Comparison of ENCODE assay signal across 16 cellular contexts in genomic region chr15:71562251-71562650, GRCh38.
"Had no signal": no experiment of that assay in that cellular context is flagged by ENCODE, and none has a peak within 500 bp of the region (broad histone marks: within the 10 kb centered on the region; RNA-seq: fewer than 3 reads in every experiment).

No MANE protein-coding gene starts in this region.

- DNase-seq: activated CD4-positive, alpha-beta memory T cell treated with anti-CD3 and anti-CD28 coated beads for 36 hours; activated CD4-positive, alpha-beta T cell treated with anti-CD3 and anti-CD28 coated beads for 1 hour; activated gamma-delta T cell treated with Interleukin-2 at 50 U/mL for 16 hours; activated naive CD8-positive, alpha-beta T cell treated with anti-CD3 and anti-CD28 coated beads for 36 hours; activated T-cell treated with anti-CD3 and anti-CD28 coated beads, Interleukin-2, amount 50 U/mL, for 72 hours; caudate nucleus; cortex of kidney; effector CD8-positive, alpha-beta T cell; mucosa of descending colon; stimulated activated CD4-positive, alpha-beta T cell treated with anti-CD3 and anti-CD28 coated beads, Interleukin-4, amount 100 ng/mL, for 1 hour; stimulated activated CD8-positive, alpha-beta memory T cell treated with anti-CD3 and anti-CD28 coated beads, Interleukin-4, amount 100 ng/mL, for 48 hours; stimulated activated naive CD8-positive, alpha-beta T cell treated with anti-CD3 and anti-CD28 coated beads, Interleukin-15, amount 100 ng/mL, for 72 hours; SW 1271 had no signal

- H3K4me3 Mint-ChIP-seq: activated CD4-positive, alpha-beta memory T cell treated with anti-CD3 and anti-CD28 coated beads for 36 hours; activated naive CD8-positive, alpha-beta T cell treated with anti-CD3 and anti-CD28 coated beads for 36 hours; activated T-cell treated with anti-CD3 and anti-CD28 coated beads, Interleukin-2, amount 50 U/mL, for 72 hours; natural killer cell treated with Interleukin-12 subunit alpha and Interleukin-12 subunit beta and Interleukin-15 and Interleukin-18, amount 100 ng/mL, for 72 hours; stimulated activated naive CD8-positive, alpha-beta T cell treated with anti-CD3 and anti-CD28 coated beads, Interleukin-15, amount 100 ng/mL, for 72 hours; T-helper 2 cell treated with Interferon-gamma antibody and Interleukin-4, amounts not matched to agents 5 μg/mL and 100 μg/mL, for 36 hours had no signal

- H3K27ac Mint-ChIP-seq: activated CD4-positive, alpha-beta memory T cell treated with anti-CD3 and anti-CD28 coated beads for 36 hours; activated naive CD8-positive, alpha-beta T cell treated with anti-CD3 and anti-CD28 coated beads for 36 hours; activated T-cell treated with anti-CD3 and anti-CD28 coated beads, Interleukin-2, amount 50 U/mL, for 72 hours; natural killer cell treated with Interleukin-12 subunit alpha and Interleukin-12 subunit beta and Interleukin-15 and Interleukin-18, amount 100 ng/mL, for 72 hours; stimulated activated naive CD8-positive, alpha-beta T cell treated with anti-CD3 and anti-CD28 coated beads, Interleukin-15, amount 100 ng/mL, for 72 hours; T-helper 2 cell treated with Interferon-gamma antibody and Interleukin-4, amounts not matched to agents 5 μg/mL and 100 μg/mL, for 36 hours had no signal

- H3K9me3 ChIP-seq: mucosa of descending colon, thoracic aorta had no signal

- H3K27ac ChIP-seq: thoracic aorta had no signal

- H3K36me3 Mint-ChIP-seq: activated naive CD8-positive, alpha-beta T cell treated with anti-CD3 and anti-CD28 coated beads for 36 hours; natural killer cell treated with Interleukin-12 subunit alpha and Interleukin-12 subunit beta and Interleukin-15 and Interleukin-18, amount 100 ng/mL, for 72 hours had no signal

- ATAC-seq: activated T-cell treated with anti-CD3 and anti-CD28 coated beads, Interleukin-2, amount 50 U/mL, for 72 hours; mucosa of descending colon; natural killer cell treated with Interleukin-12 subunit alpha and Interleukin-12 subunit beta and Interleukin-15 and Interleukin-18, amount 100 ng/mL, for 72 hours; stimulated activated naive CD8-positive, alpha-beta T cell treated with anti-CD3 and anti-CD28 coated beads, Interleukin-15, amount 100 ng/mL, for 72 hours had no signal

- H3K4me1 Mint-ChIP-seq: activated naive CD8-positive, alpha-beta T cell treated with anti-CD3 and anti-CD28 coated beads for 36 hours; stimulated activated naive CD8-positive, alpha-beta T cell treated with anti-CD3 and anti-CD28 coated beads, Interleukin-15, amount 100 ng/mL, for 72 hours had no signal

- H3K27me3 Mint-ChIP-seq: stimulated activated naive CD8-positive, alpha-beta T cell treated with anti-CD3 and anti-CD28 coated beads, Interleukin-15, amount 100 ng/mL, for 72 hours had no signal

- H3K36me3 ChIP-seq: thoracic aorta had no signal

- H3K4me3 ChIP-seq: mucosa of descending colon, thoracic aorta had no signal

- H3K9me3 Mint-ChIP-seq: activated T-cell treated with anti-CD3 and anti-CD28 coated beads, Interleukin-2, amount 50 U/mL, for 72 hours; natural killer cell treated with Interleukin-12 subunit alpha and Interleukin-12 subunit beta and Interleukin-15 and Interleukin-18, amount 100 ng/mL, for 72 hours; stimulated activated naive CD8-positive, alpha-beta T cell treated with anti-CD3 and anti-CD28 coated beads, Interleukin-15, amount 100 ng/mL, for 72 hours; T-helper 2 cell treated with Interferon-gamma antibody and Interleukin-4, amounts not matched to agents 5 μg/mL and 100 μg/mL, for 36 hours had no signal
